Comparison of ENCODE assay signal across 10 cellular contexts in genomic region chr15:65903296-65904073, GRCh38. TPM values are rescaled to one million over a fixed set of nuclear protein-coding genes. Genes with fewer than 3 reads are reported as not detected.
DNase-seq lines count a peak whose midpoint lies in the region; ATAC-seq and TF ChIP-seq lines count a peak whose summit lies in the region.
"Had no signal": no experiment of that assay in that cellular context is flagged by ENCODE, and none has a peak within 500 bp of the region (broad histone marks: within the 10 kb centered on the region; RNA-seq: fewer than 3 reads in every experiment).

No MANE protein-coding gene starts in this region.

- no peaks in the 10 kb centered on the region for H3F3A ChIP-seq in GM23338 (replicated peaks; ENCODE audit: low read depth)

- no peak overlapping the region for H2AK5ac ChIP-seq in trophoblast cell (ENCODE audit: low read length)

- no peak overlapping the region for H2BK12ac ChIP-seq in trophoblast cell (ENCODE audit: low read length)

- H2BK120ac ChIP-seq in trophoblast cell (ENCODE audit: insufficient read depth, low read length, poor library complexity) = no peak overlapping the region

- peaks cover 14% of the 10 kb centered on the region for H3K79me1 ChIP-seq in trophoblast cell (ENCODE audit: low read length)

- H3K4ac ChIP-seq in trophoblast cell (ENCODE audit: low read depth, low read length) = no peak overlapping the region

- no peak overlapping the region for H4K91ac ChIP-seq in trophoblast cell (ENCODE audit: low read depth, low read length)

- no peak overlapping the region for H2BK5ac ChIP-seq in trophoblast cell (ENCODE audit: low read depth, low read length, poor library complexity)

- no peak overlapping the region for H3K23ac ChIP-seq in trophoblast cell (ENCODE audit: low read length)

- H4K8ac ChIP-seq in trophoblast cell (ENCODE audit: low read depth, low read length) = no peak overlapping the region

- H3K4me1 Mint-ChIP-seq in GM23338 = peaks cover 41% of the 10 kb centered on the region

- H3K27me3 ChIP-seq in GM23338 (ENCODE audit: insufficient read depth) (no peaks in the 10 kb centered on the region), NT2/D1 (ENCODE audit: insufficient read depth, insufficient read length) (no peaks in the 10 kb centered on the region), esophagus muscularis mucosa (no peaks in the 10 kb centered on the region), trophoblast cell (ENCODE audit: insufficient read depth, low read length) (no peaks in the 10 kb centered on the region), dorsolateral prefrontal cortex (no peaks in the 10 kb centered on the region)

- H3K4me3 ChIP-seq in GM23338 (no peak overlapping the region), NT2/D1 (ENCODE audit: insufficient read length, low read depth) (no peak overlapping the region), esophagus muscularis mucosa (no peak overlapping the region), trophoblast cell (ENCODE audit: low read depth, low read length) (no peak overlapping the region), dorsolateral prefrontal cortex (no peak overlapping the region)

- no peak overlapping the region for H3K14ac ChIP-seq in trophoblast cell (ENCODE audit: low read length)

- peaks cover 14% of the 10 kb centered on the region; the same call in 2 of the 3 replicates for H3K36me3 Mint-ChIP-seq in GM23338 (ENCODE audit: low read depth)

- no peak for TF ChIP-seq EP300 in esophagus muscularis mucosa (IDR thresholded peaks at IDR 0.05)

- H4K12ac ChIP-seq in trophoblast cell (ENCODE audit: low read depth, low read length) = no peak overlapping the region

- no peaks in the 10 kb centered on the region; the same call in 1 of the 2 replicates for H3K4me1 ChIP-seq in GM23338 (ENCODE audit: insufficient read depth)
- peaks cover 9% of the 10 kb centered on the region for H3K4me1 ChIP-seq in NT2/D1 (ENCODE audit: insufficient read depth, insufficient read length)
- H3K4me1 ChIP-seq in esophagus muscularis mucosa = peaks cover 0 to 23% (median 12%) of the 10 kb centered on the region in 4 donors
- H3K4me1 ChIP-seq in trophoblast cell (ENCODE audit: control insufficient read depth in 1 of 2, insufficient read depth in 2 of 2, low read length in 2 of 2) = peaks cover 16 to 28% of the 10 kb centered on the region in 2 experiments

- no peaks in the 10 kb centered on the region for H3K9me2 ChIP-seq in GM23338 (ENCODE audit: insufficient read depth)

- H3K79me2 ChIP-seq in GM23338 (replicated peaks; ENCODE audit: insufficient read depth) (no peaks in the 10 kb centered on the region), trophoblast cell (ENCODE audit: control insufficient read depth, insufficient read depth, low read length, poor library complexity) (peaks cover 2% of the 10 kb centered on the region)

- no peak overlapping the region for H3K4me3 Mint-ChIP-seq in GM23338
- H3K4me3 Mint-ChIP-seq: activated T-cell treated with anti-CD3 and anti-CD28 coated beads, Interleukin-2, amount 50 U/mL, for 72 hours had no signal

- H3K9ac ChIP-seq in NT2/D1 (ENCODE audit: insufficient read length, low read depth) (no peak overlapping the region), trophoblast cell (ENCODE audit: low read length) (no peak overlapping the region)

- H3K4me2 ChIP-seq in GM23338 (no peak overlapping the region), trophoblast cell (ENCODE audit: low read length) (no peak overlapping the region)

- H3K27me3 Mint-ChIP-seq in GM23338 (ENCODE audit: insufficient read depth, low read depth, poor library complexity) = no peaks in the 10 kb centered on the region

- H3K27ac ChIP-seq in GM23338 (ENCODE audit: low read depth) = no peak overlapping the region
- no peak overlapping the region for H3K27ac ChIP-seq in esophagus muscularis mucosa (replicated peaks in 1 of 4)
- peak overlapping the region; percentile 53 for H3K27ac ChIP-seq in trophoblast cell (ENCODE audit: low read depth, low read length)
- H3K27ac ChIP-seq in dorsolateral prefrontal cortex = no peak overlapping the region
- H3K27ac ChIP-seq: WERI-Rb-1 had no signal

- H3K9me3 ChIP-seq in NT2/D1 (ENCODE audit: insufficient read depth, low read length) (no peaks in the 10 kb centered on the region), esophagus muscularis mucosa (no peaks in the 10 kb centered on the region), trophoblast cell (ENCODE audit: insufficient read depth, low read depth, low read length) (no peaks in the 10 kb centered on the region)

- no peak for TF ChIP-seq CTCF in GM23338 (conservative IDR thresholded peaks at IDR 0.05; ENCODE audit: low read depth in 2 of 2)
- TF ChIP-seq CTCF in esophagus muscularis mucosa (IDR thresholded peaks at IDR 0.05) = no peak
- TF ChIP-seq CTCF in dorsolateral prefrontal cortex (IDR thresholded peaks at IDR 0.05 in 54 of 56, conservative IDR thresholded peaks at IDR 0.05 in 2 of 56; ENCODE audit: low read depth in 1 of 56, partially characterized antibody in 56 of 56) = no peak

- no peak for TF ChIP-seq POLR2A in esophagus muscularis mucosa (IDR thresholded peaks at IDR 0.05; ENCODE audit: low read depth)

- H3K36me3 ChIP-seq in GM23338 (ENCODE audit: insufficient read depth) (peaks cover 11% of the 10 kb centered on the region), NT2/D1 (ENCODE audit: insufficient read depth, insufficient read length, low read length) (peaks cover 55% of the 10 kb centered on the region), esophagus muscularis mucosa (peaks cover 6 to 74% (median 61%) of the 10 kb centered on the region in 4 donors), trophoblast cell (ENCODE audit: control insufficient read depth in 1 of 2, insufficient read depth in 2 of 2, low read length in 2 of 2) (peaks cover 7 to 24% of the 10 kb centered on the region in 2 experiments)

- no peak for DNase-seq in GM23338 (ENCODE audit: low spot score)
- peak; percentile 44 for DNase-seq in NT2/D1 (ENCODE audit: low read depth, low spot score)
- peak; percentile 50 for DNase-seq in esophagus muscularis mucosa (ENCODE audit: extremely low spot score)
- DNase-seq in trophoblast cell = peak; percentile 6 to 43
- no peak for DNase-seq in NCI-H1694 (lab: John Stamatoyannopoulos, UW)
- no peak for DNase-seq in dorsolateral prefrontal cortex
- no peak for DNase-seq in stimulated activated CD8-positive, alpha-beta memory T cell treated with anti-CD3 and anti-CD28 coated beads, Interleukin-4, amount 100 ng/mL, for 48 hours
- DNase-seq: activated T-cell treated with anti-CD3 and anti-CD28 coated beads, Interleukin-2, amount 50 U/mL, for 72 hours; stimulated activated naive CD8-positive, alpha-beta T cell treated with anti-CD3 and anti-CD28 coated beads, Interleukin-15, Interleukin-2, amounts not matched to agents 100 U/mL and 50 U/mL, for 24 hours; WERI-Rb-1 had no signal

- WGBS in esophagus muscularis mucosa = 82% methylated on average over 6 of the region's 6 CpGs
- no CpG with 5 or more reads among the region's 6 CpGs for WGBS in trophoblast cell (ENCODE audit: extremely low coverage, insufficient coverage, insufficient read length)

- peak overlapping the region; percentile 24; the same call in 1 of the 2 replicates for H3K27ac Mint-ChIP-seq in GM23338
- H3K27ac Mint-ChIP-seq: activated T-cell treated with anti-CD3 and anti-CD28 coated beads, Interleukin-2, amount 50 U/mL, for 72 hours had no signal

- ATAC-seq in GM23338 = no peak; the same call in 2 of the 3 replicates
- ATAC-seq: activated T-cell treated with anti-CD3 and anti-CD28 coated beads, Interleukin-2, amount 50 U/mL, for 72 hours had no signal

- intact Hi-C loops in esophagus muscularis mucosa (cut with DNase I) (no loop called here), dorsolateral prefrontal cortex (cut with DNase I) (no loop called here)

- H3K9me3 Mint-ChIP-seq in GM23338 = no peaks in the 10 kb centered on the region
- H3K9me3 Mint-ChIP-seq: activated T-cell treated with anti-CD3 and anti-CD28 coated beads, Interleukin-2, amount 50 U/mL, for 72 hours had no signal

- peaks cover 18% of the 10 kb centered on the region for H4K20me1 ChIP-seq in GM23338 (replicated peaks; ENCODE audit: insufficient read depth)

- H2AFZ ChIP-seq in GM23338 = no peak overlapping the region
- no peak overlapping the region for H2AFZ ChIP-seq in trophoblast cell (ENCODE audit: insufficient read depth, low read length, poor library complexity)

- no peak overlapping the region for H3K18ac ChIP-seq in trophoblast cell (ENCODE audit: low read length)

TF ChIP-seq in GM23338, 12 proteins besides CTCF, POLR2A, EP300 and RAD21:
- no peak for TF ChIP-seq NANOG (IDR thresholded peaks at IDR 0.05; ENCODE audit: borderline replicate concordance)
- TF ChIP-seq ZNF331 (CRISPR knock-in tag; IDR thresholded peaks at IDR 0.05; ENCODE audit: low read depth) = no peak
- TF ChIP-seq EZH2phosphoT487 (IDR thresholded peaks at IDR 0.05; ENCODE audit: unreplicated experiment) = no peak

RNA-seq across cellular contexts. Expression of gene RAB11A, which starts 34.2 kb away (rescaled TPM):
- total RNA-seq in GM23338 (2014; rRNA removed; shearing (Covaris generic)) = 239 and 251 TPM in 2 replicates
- polyA plus RNA-seq in GM23338 (2016; fragmentation: Nextera tagmentation; extraction: Ambion mirVana) = 327 and 369 TPM in 2 replicates
- total RNA-seq in esophagus muscularis mucosa (100 to 1,000 TPM in 3 of 4 donors, 10 to 100 TPM in 1; 51.9 to 134 (median 122) TPM), dorsolateral prefrontal cortex (100 to 1,000 TPM in 119 of 120 experiments, 10 to 100 TPM in 1; 88.8 to 241 (median 186) TPM)
- polyA plus RNA-seq in trophoblast cell (2013) = 679 and 691 TPM in 2 replicates

Comparison
In these comparisons a context has a peak if more than half of its experiments do, and no peak if none do; other contexts are left out.
1. DNase-seq: peak in NT2/D1 (single experiment), esophagus muscularis mucosa (single experiment) and trophoblast cell (2 of 2); none in GM23338 (single experiment), NCI-H1694 (single experiment), dorsolateral prefrontal cortex (0 of 10) and stimulated activated CD8-positive, alpha-beta memory T cell treated with anti-CD3 and anti-CD28 coated beads, Interleukin-4, amount 100 ng/mL, for 48 hours (single experiment).